26 cellular contexts compared by ENCODE assay signal in genomic region chr4:113438596-113438995, GRCh38.
"Had no signal": no experiment of that assay in that cellular context is flagged by ENCODE, and none has a peak within 500 bp of the region (broad histone marks: within the 10 kb centered on the region; RNA-seq: fewer than 3 reads in every experiment).

No MANE protein-coding gene starts in this region.

- H2AFZ ChIP-seq: neural progenitor cell had no signal

- H3K9me3 ChIP-seq: heart left ventricle, left lung, lower lobe of right lung, ovary, prostate gland, spleen, tibial nerve, upper lobe of left lung, vagina had no signal

- H3K27me3 ChIP-seq: heart left ventricle, left lung, neural progenitor cell, ovary, spleen, tibial nerve, upper lobe of left lung, vagina had no signal

- H3K9ac ChIP-seq: neural progenitor cell had no signal

- H3K27ac ChIP-seq: left lung, lower lobe of right lung, neural progenitor cell, ovary, prostate gland, spleen, tibial nerve, upper lobe of left lung had no signal

- H3K4me3 ChIP-seq: heart left ventricle, left lung, lower lobe of right lung, neural progenitor cell, ovary, prostate gland, spleen, tibial nerve, upper lobe of left lung, vagina had no signal

- H3K36me3 ChIP-seq: heart left ventricle, left lung, lower lobe of right lung, neural progenitor cell, ovary, prostate gland, spleen, tibial nerve, upper lobe of left lung, vagina had no signal

- DNase-seq: heart left ventricle; hypothalamus; immature natural killer cell; kidney; left colon; left lung; lower lobe of right lung; mammary epithelial cell; mesendoderm; naive thymus-derived CD8-positive, alpha-beta T cell; nephron progenitor cell; ovary; retina; right cardiac atrium; small intestine; spleen; stimulated activated CD4-positive, alpha-beta T cell treated with anti-CD3 and anti-CD28 coated beads, Interleukin-4, amount 100 ng/mL, for 24 hours; stimulated activated naive CD4-positive, alpha-beta T cell; substantia nigra; upper lobe of left lung had no signal

- FAIRE-seq: kidney, small intestine had no signal

- H3K4me2 ChIP-seq: neural progenitor cell had no signal

- ATAC-seq: heart left ventricle; left colon; left lung; lower lobe of right lung; naive thymus-derived CD8-positive, alpha-beta T cell; right cardiac atrium; sciatic nerve; stimulated activated effector memory CD8-positive, alpha-beta T cell treated with anti-CD3 and anti-CD28 coated beads, Interleukin-12 subunit alpha, Interleukin-12 subunit beta, amount 100 ng/mL, for 72 hours had no signal

- H3K4me1 ChIP-seq: prostate gland had no signal
